ENCODE assay signal across 6 cellular contexts in the genomic region with DNA sequence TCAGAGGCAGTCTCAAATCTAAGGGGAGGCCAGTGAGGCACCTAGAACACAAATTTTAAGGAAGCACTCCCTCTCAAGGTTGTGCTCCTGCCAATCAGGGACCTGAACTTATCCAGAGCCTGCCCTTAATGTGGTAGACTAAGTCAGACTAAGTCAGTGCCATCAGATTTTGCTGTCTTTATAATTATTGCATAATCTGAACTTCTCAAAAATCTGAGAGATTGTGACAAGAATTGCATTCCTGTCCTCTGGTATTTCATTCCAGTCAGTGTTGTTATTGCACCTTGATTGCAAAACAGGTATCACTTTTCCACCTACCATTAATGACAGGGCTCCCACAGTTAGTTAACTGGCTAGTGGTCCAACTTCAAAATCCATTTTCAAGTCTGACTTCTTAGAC.
"Had no signal": no experiment of that assay in that cellular context is flagged by ENCODE, and none has a peak within 500 bp of the region (broad histone marks: within the 10 kb centered on the region; RNA-seq: fewer than 3 reads in every experiment).

No MANE protein-coding gene starts in this region.

- H3K4me3 ChIP-seq: K562 had no signal

- DNase-seq: IMR-90, KBM-7 had no signal

- H3K27ac ChIP-seq: HL-60, KMS-11 had no signal

- H3K9ac ChIP-seq: KMS-11 had no signal

- H3K4me2 ChIP-seq: KMS-11 had no signal

- ATAC-seq: HepG2, K562 had no signal
